In the genomic region with DNA sequence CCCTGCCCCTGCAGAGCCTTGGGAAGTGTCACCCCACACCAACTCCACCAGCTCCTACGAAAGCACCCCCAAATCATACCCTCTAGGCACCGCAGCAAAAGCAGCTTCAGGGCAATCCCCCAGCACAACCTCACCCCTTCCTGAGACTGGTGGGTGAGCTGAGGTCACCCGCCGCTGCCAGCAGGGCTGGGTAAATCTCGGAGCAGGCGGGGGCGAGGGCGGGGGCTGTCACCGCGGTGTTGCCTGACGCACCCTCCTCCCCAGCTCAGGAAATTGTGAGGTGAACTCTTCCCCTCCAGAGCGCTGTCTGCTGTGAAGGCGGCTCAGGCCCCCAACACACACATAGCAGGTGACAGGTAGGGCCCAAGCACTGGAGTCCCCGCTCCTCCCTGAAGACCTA, we compare ENCODE assay signal across 11 cellular contexts. TPM values are rescaled to one million over a fixed set of nuclear protein-coding genes. Genes with fewer than 3 reads are reported as not detected.
DNase-seq lines count a peak whose midpoint lies in the region; ATAC-seq, FAIRE-seq and TF ChIP-seq lines count a peak whose summit lies in the region.
"Had no signal": no experiment of that assay in that cellular context is flagged by ENCODE, and none has a peak within 500 bp of the region (broad histone marks: within the 10 kb centered on the region; RNA-seq: fewer than 3 reads in every experiment).

No MANE protein-coding gene starts in this region.

- H3K36me3 ChIP-seq in K562 (ENCODE audit: control insufficient read depth, insufficient read depth, low read length) (no peaks in the 10 kb centered on the region), mesenchymal stem cell (ENCODE audit: control insufficient read depth in 1 of 2, insufficient read depth in 2 of 2, low read depth in 1 of 2, low read length in 2 of 2) (no peaks in the 10 kb centered on the region)
- H3K36me3 ChIP-seq: neutrophil, SJCRH30 had no signal

- WGBS in K562 (ENCODE audit: insufficient coverage, low coverage, missing lambda C conversion rate), result 71% methylated on average over 9 of the region's 14 CpGs
- WGBS in mesenchymal stem cell, result 93% methylated on average over 14 of the region's 14 CpGs

- H3K36me3 Mint-ChIP-seq in type B pancreatic cell, result no peaks in the 10 kb centered on the region

- H3K27me3 ChIP-seq in K562 (ENCODE audit: control insufficient read depth in 2 of 2, insufficient read depth in 2 of 2, low read length in 2 of 2) (no peaks in the 10 kb centered on the region), mesenchymal stem cell (ENCODE audit: control insufficient read depth in 1 of 2, insufficient read depth in 1 of 2, low read length in 2 of 2) (no peaks in the 10 kb centered on the region)
- H3K27me3 ChIP-seq: neutrophil, SJCRH30 had no signal

- H3K9me3 Mint-ChIP-seq in type B pancreatic cell, result no peaks in the 10 kb centered on the region

- no peak overlapping the region for H3K27ac ChIP-seq in K562 (ENCODE audit: extremely low read depth, low read depth, low read length)
- no peak overlapping the region for H3K27ac ChIP-seq in mesenchymal stem cell (ENCODE audit: low read length, poor library complexity, severe bottlenecking)
- H3K27ac ChIP-seq: SJCRH30 had no signal

- no peak for TF ChIP-seq POLR2A in K562 (conservative IDR thresholded peaks at IDR 0.05)

- no peak overlapping the region for H3K23ac ChIP-seq in mesenchymal stem cell (ENCODE audit: low read length in 2 of 2)

- H4K8ac ChIP-seq in mesenchymal stem cell (ENCODE audit: low read length), result no peak overlapping the region

- no peak overlapping the region for H2BK15ac ChIP-seq in mesenchymal stem cell (ENCODE audit: low read depth, poor library complexity, severe bottlenecking)

- no peaks in the 10 kb centered on the region for H3K79me2 ChIP-seq in K562 (ENCODE audit: control insufficient read depth, insufficient read depth, low read length)

- in situ Hi-C loops in K562 (cut with MboI), result no loop called here

- no peak for TF ChIP-seq RAD21 in K562 (CRISPR knock-in tag; conservative IDR thresholded peaks at IDR 0.05 in 1 of 2, IDR thresholded peaks at IDR 0.05 in 1 of 2)

- no peak overlapping the region for H3K14ac ChIP-seq in mesenchymal stem cell (ENCODE audit: low read length in 2 of 2)

- no peak overlapping the region for H4K91ac ChIP-seq in mesenchymal stem cell (ENCODE audit: low read length)

- no peak overlapping the region for H3K4ac ChIP-seq in mesenchymal stem cell (ENCODE audit: low read depth in 1 of 2, low read length in 2 of 2)

- H3K4me3 ChIP-seq in GM12865 (ENCODE audit: low read depth, low read length) (no peak overlapping the region), K562 (no peak overlapping the region), mesenchymal stem cell (ENCODE audit: insufficient read depth in 1 of 2, low read depth in 1 of 2, low read length in 2 of 2) (no peak overlapping the region)
- H3K4me3 ChIP-seq: SJCRH30 had no signal

- no peak overlapping the region for H3K27ac Mint-ChIP-seq in type B pancreatic cell

- TF ChIP-seq EP300 in K562 (IDR thresholded peaks at IDR 0.05; ENCODE audit: low read length), result no peak

- H4K20me1 ChIP-seq in K562 (replicated peaks; ENCODE audit: control insufficient read depth, insufficient read depth, low read length), result no peaks in the 10 kb centered on the region

- H3K9ac ChIP-seq in K562 (ENCODE audit: insufficient read depth in 1 of 2, low read depth in 2 of 2, low read length in 2 of 2), result peak overlapping the region in 1 of 2 experiments; percentile 67; a peak in 2 of 4 replicates
- H3K9ac ChIP-seq in mesenchymal stem cell (ENCODE audit: low read length), result no peak overlapping the region

- peak overlapping the region in 1 of 2 experiments; percentile 70 for H2BK12ac ChIP-seq in mesenchymal stem cell (ENCODE audit: low read length in 2 of 2)

- 0 out of 2 replicates have a peak overlapping the region, but pooled peaks have one; percentile 22 for H2AFZ ChIP-seq in K562 (ENCODE audit: low read depth, low read length)
- no peak overlapping the region for H2AFZ ChIP-seq in mesenchymal stem cell (ENCODE audit: low read depth, low read length)

- H3K27me3 Mint-ChIP-seq in type B pancreatic cell, result no peaks in the 10 kb centered on the region

- TF ChIP-seq CTCF in GM12865 (IDR thresholded peaks at IDR 0.05; ENCODE audit: insufficient read depth, low read depth, low read length, missing control alignments), result no peak
- TF ChIP-seq CTCF in K562 (IDR thresholded peaks at IDR 0.05 in 2 of 3, conservative IDR thresholded peaks at IDR 0.05 in 1 of 3; ENCODE audit: insufficient read depth in 2 of 3, low read depth in 1 of 3, low read length in 3 of 3), result no peak
- TF ChIP-seq CTCF in type B pancreatic cell (conservative IDR thresholded peaks at IDR 0.05), result no peak

- BruUV-seq in K562 (replicated peaks; lab: Mats Ljungman, UMichigan), result no TSS peak

- H3K4me3 Mint-ChIP-seq in type B pancreatic cell, result no peak overlapping the region

- DNase-seq in GM12865 (ENCODE audit: low read depth) (peak; percentile 46), K562 (ENCODE audit: extremely low read depth in 1 of 4, low spot score in 3 of 4) (no peak), NCI-H128 (lab: John Stamatoyannopoulos, UW; ENCODE audit: unreplicated experiment) (no peak), type B pancreatic cell (ENCODE audit: extremely low spot score, unreplicated experiment) (no peak), mesenchymal stem cell (no peak)
- DNase-seq in activated CD4-positive, alpha-beta T cell treated with anti-CD3 and anti-CD28 coated beads, Interleukin-2, amount 50 U/mL, for 1 hour, result peak; percentile 85
- DNase-seq in stimulated activated CD4-positive, alpha-beta T cell treated with anti-CD3 and anti-CD28 coated beads, Interleukin-4, amount 100 ng/mL, for 4 hours, result peak; percentile 75 to 92
- DNase-seq: IMR-90, SJCRH30 had no signal

- no peak overlapping the region for H2AK5ac ChIP-seq in mesenchymal stem cell (ENCODE audit: low read length, severe bottlenecking)

- POLR2A ChIA-PET in K562 (lab: Yijun Ruan, JAX), result interaction anchor here (0.6 to 0.7 kb wide), 3 partner anchors 11 to 1214 kb away, joined by 3 to 4 read pairs (median 3); no protein-coding TSS in a partner anchor

- H3K9me3 ChIP-seq in K562 (replicated peaks; ENCODE audit: control insufficient read depth, insufficient read depth, low read depth, low read length) (no peaks in the 10 kb centered on the region), mesenchymal stem cell (ENCODE audit: control insufficient read depth, low read length) (no peaks in the 10 kb centered on the region)
- H3K9me3 ChIP-seq: neutrophil, SJCRH30 had no signal

- no peak overlapping the region for H2BK120ac ChIP-seq in mesenchymal stem cell (ENCODE audit: low read depth, low read length)

- peaks cover 4% of the 10 kb centered on the region for H3K4me1 Mint-ChIP-seq in type B pancreatic cell (ENCODE audit: unreplicated experiment)

- no peaks in the 10 kb centered on the region for H3K9me1 ChIP-seq in K562 (ENCODE audit: control insufficient read depth, insufficient read depth, low read length)

- no peak for FAIRE-seq in K562 (lab: Jason Lieb, UNC)

- H3K18ac ChIP-seq in mesenchymal stem cell (ENCODE audit: low read depth in 1 of 2, low read length in 2 of 2), result no peak overlapping the region

- CTCF ChIA-PET in K562 (lab: Yijun Ruan, JAX; ENCODE audit: low intra/inter-chr PET ratio), result no interaction called here

- no peak overlapping the region for H2BK5ac ChIP-seq in mesenchymal stem cell (ENCODE audit: low read depth, low read length, poor library complexity, severe bottlenecking)

- H3K4me2 ChIP-seq in K562 (ENCODE audit: insufficient read depth, low read length), result no peak overlapping the region
- no peak overlapping the region for H3K4me2 ChIP-seq in mesenchymal stem cell (ENCODE audit: low read length, poor library complexity, severe bottlenecking)

- intact Hi-C loops in K562 (cut with micrococcal nuclease), result no loop called here

- peaks cover 63 to 69% of the 10 kb centered on the region in 2 experiments for H3K4me1 ChIP-seq in K562 (replicated peaks in 1 of 2; ENCODE audit: control insufficient read depth in 2 of 2, insufficient read depth in 2 of 2, low read length in 2 of 2)
- peaks cover 15% of the 10 kb centered on the region for H3K4me1 ChIP-seq in mesenchymal stem cell (ENCODE audit: control insufficient read depth, insufficient read depth, low read depth, low read length)

- ATAC-seq in K562 (no peak), HG02678 (IDR thresholded peaks at IDR 0.05; ENCODE audit: unreplicated experiment) (no peak)

- H3K79me1 ChIP-seq in mesenchymal stem cell (replicated peaks; ENCODE audit: low read length, poor library complexity, severe bottlenecking), result no peaks in the 10 kb centered on the region

RNA-seq across cellular contexts. Expression of gene FURIN, which starts 30.3 kb away (rescaled TPM):
- total RNA-seq in K562 (2011; cell fraction: chromatin; rRNA removed; ENCODE audit: low replicate concordance), result 29.3 and 88.9 TPM in 2 replicates
- total RNA-seq in K562 (2011; cell fraction: nucleolus; rRNA removed), result 101 and 110 TPM in 2 replicates
- total RNA-seq in K562 (2011; cell fraction: nucleoplasm; rRNA removed), result 63.1 TPM in 2 replicates
- total RNA-seq in K562 (2014; rRNA removed), result 49.9 and 69.9 TPM in 2 replicates
- 10.0 and 11.7 TPM in 2 replicates for total RNA-seq in K562 (2014; rRNA removed; fragmentation: Illumina TruSeq; extraction: Trizol)
- total RNA-seq in K562 (2015; rRNA removed; fragmentation: Illumina TruSeq; extraction: Trizol), result 34.8 and 36.0 TPM in 2 replicates
- total RNA-seq in K562 (2021), result 93.5 and 99.9 TPM in 2 replicates
- polyA plus RNA-seq in K562 (2011; rRNA removed), result 22.4 and 30.8 TPM in 2 replicates
- 31.2 and 60.1 TPM in 2 replicates for polyA plus RNA-seq in K562 (2011; cell fraction: cytosol; rRNA removed)
- 42.7 and 71.3 TPM in 2 replicates for polyA plus RNA-seq in K562 (2011; cell fraction: nucleus; rRNA removed)
- polyA plus RNA-seq in K562 (2012), result 74.8 and 95.4 TPM in 2 replicates
- 36.4 and 61.7 TPM in 2 replicates for polyA plus RNA-seq in K562 (2014; fragmentation: Illumina TruSeq; extraction: Trizol)
- 1 to 10 TPM in 1 of 2 experiments, under 1 TPM in 1; 0.92 to 1.1 TPM for polyA plus RNA-seq in K562 (2014; fragmentation: Nextera tagmentation; extraction: Ambion mirVana)
- polyA plus RNA-seq in K562 (2014; rRNA removed), result 49.1 and 50.3 TPM in 2 replicates
- 12.3 and 17.9 TPM in 2 replicates for polyA minus RNA-seq in K562 (2011; rRNA and poly(A)+ RNA removed)
- 47.5 and 65.9 TPM in 2 replicates for polyA minus RNA-seq in K562 (2011; cell fraction: cytosol; rRNA and poly(A)+ RNA removed)
- polyA minus RNA-seq in K562 (2011; cell fraction: nucleus; rRNA and poly(A)+ RNA removed), result 24.6 and 32.0 TPM in 2 replicates
- total RNA-seq in type B pancreatic cell (ENCODE audit: low replicate concordance), result 37.7 and 62.1 TPM in 2 replicates
- polyA plus RNA-seq in mesenchymal stem cell (2013, experiment 1 of 2), result 58.9 TPM
- polyA plus RNA-seq in mesenchymal stem cell (2013, experiment 2 of 2), result 58.5 TPM

RNA-seq across cellular contexts. Expression of gene FES, which starts 46.2 kb away (rescaled TPM):
- total RNA-seq in K562 (2011; cell fraction: chromatin; rRNA removed; ENCODE audit: low replicate concordance), result 3.7 and 18.5 TPM in 2 replicates
- total RNA-seq in K562 (2011; cell fraction: nucleolus; rRNA removed), result 5.1 and 10.8 TPM in 2 replicates
- 3.3 and 6.0 TPM in 2 replicates for total RNA-seq in K562 (2011; cell fraction: nucleoplasm; rRNA removed)
- total RNA-seq in K562 (2014; rRNA removed) (0.86 and 1.6 TPM in 2 replicates), K562 (2014; rRNA removed; fragmentation: Illumina TruSeq; extraction: Trizol) (0.73 and 1.1 TPM in 2 replicates), K562 (2015; rRNA removed; fragmentation: Illumina TruSeq; extraction: Trizol) (0.72 and 1.1 TPM in 2 replicates), K562 (2021) (1.3 and 2.6 TPM in 2 replicates), type B pancreatic cell (ENCODE audit: low replicate concordance) (3.1 TPM in 2 replicates)
- polyA plus RNA-seq in K562 (2011; rRNA removed) (0.38 and 1.0 TPM in 2 replicates), K562 (2014; fragmentation: Illumina TruSeq; extraction: Trizol) (0.55 and 0.66 TPM in 2 replicates), K562 (2014; fragmentation: Nextera tagmentation; extraction: Ambion mirVana) (under 1 TPM; 0.82 to 0.91 TPM), K562 (2014; rRNA removed) (0.78 and 2.5 TPM in 2 replicates)
- polyA plus RNA-seq in K562 (2011; cell fraction: cytosol; rRNA removed), result 0.83 and 1.2 TPM in 2 replicates
- polyA plus RNA-seq in K562 (2011; cell fraction: nucleus; rRNA removed), result 4.8 and 6.6 TPM in 2 replicates
- 1.1 and 2.8 TPM in 2 replicates for polyA plus RNA-seq in K562 (2012)
- 0.14 and 0.45 TPM in 2 replicates for polyA minus RNA-seq in K562 (2011; rRNA and poly(A)+ RNA removed)
- 0.86 and 2.5 TPM in 2 replicates for polyA minus RNA-seq in K562 (2011; cell fraction: cytosol; rRNA and poly(A)+ RNA removed)
- polyA minus RNA-seq in K562 (2011; cell fraction: nucleus; rRNA and poly(A)+ RNA removed), result 4.0 and 4.3 TPM in 2 replicates
- 5.5 TPM for polyA plus RNA-seq in mesenchymal stem cell (2013, experiment 1 of 2)
- 5.3 TPM for polyA plus RNA-seq in mesenchymal stem cell (2013, experiment 2 of 2)

Comparison
In these comparisons a context has a peak if more than half of its experiments do, and no peak if none do; other contexts are left out.
1. DNase-seq: peak in GM12865 (single experiment), activated CD4-positive, alpha-beta T cell treated with anti-CD3 and anti-CD28 coated beads, Interleukin-2, amount 50 U/mL, for 1 hour (single experiment) and stimulated activated CD4-positive, alpha-beta T cell treated with anti-CD3 and anti-CD28 coated beads, Interleukin-4, amount 100 ng/mL, for 4 hours (2 of 2); none in K562 (0 of 4), NCI-H128 (single experiment), type B pancreatic cell (single experiment) and mesenchymal stem cell (single experiment).